ENCODE assay signal across 9 cellular contexts in genomic region chr14:95787941-95788340, GRCh38.
"Had no signal": no experiment of that assay in that cellular context is flagged by ENCODE, and none has a peak within 500 bp of the region (broad histone marks: within the 10 kb centered on the region; RNA-seq: fewer than 3 reads in every experiment).

No MANE protein-coding gene starts in this region.

- DNase-seq: GM23248, GOT3, H7, H9, HCEC 1CT, HFFc6 had no signal

- H3K9me3 Mint-ChIP-seq: GM23338, H9 had no signal

- H3K4me3 ChIP-seq: GM23248, GM23338, HAP-1 had no signal

- H3K4me3 Mint-ChIP-seq: GM23338, H9, HFFc6 had no signal

- H3K4me1 ChIP-seq: HAP-1 had no signal

- H3K4me2 ChIP-seq: GM23338 had no signal

- H3K9me3 ChIP-seq: HAP-1 had no signal

- H2AFZ ChIP-seq: GM23248, GM23338 had no signal

- ATAC-seq: GM23338, HCT116 had no signal

- H3K9ac ChIP-seq: GM23248 had no signal

- H3K36me3 ChIP-seq: HAP-1 had no signal

- H3K27ac Mint-ChIP-seq: GM23338, H9, HFFc6 had no signal

- H3K27ac ChIP-seq: GM23248 had no signal
